Comparison of ENCODE assay signal across 24 cellular contexts in the genomic region with DNA sequence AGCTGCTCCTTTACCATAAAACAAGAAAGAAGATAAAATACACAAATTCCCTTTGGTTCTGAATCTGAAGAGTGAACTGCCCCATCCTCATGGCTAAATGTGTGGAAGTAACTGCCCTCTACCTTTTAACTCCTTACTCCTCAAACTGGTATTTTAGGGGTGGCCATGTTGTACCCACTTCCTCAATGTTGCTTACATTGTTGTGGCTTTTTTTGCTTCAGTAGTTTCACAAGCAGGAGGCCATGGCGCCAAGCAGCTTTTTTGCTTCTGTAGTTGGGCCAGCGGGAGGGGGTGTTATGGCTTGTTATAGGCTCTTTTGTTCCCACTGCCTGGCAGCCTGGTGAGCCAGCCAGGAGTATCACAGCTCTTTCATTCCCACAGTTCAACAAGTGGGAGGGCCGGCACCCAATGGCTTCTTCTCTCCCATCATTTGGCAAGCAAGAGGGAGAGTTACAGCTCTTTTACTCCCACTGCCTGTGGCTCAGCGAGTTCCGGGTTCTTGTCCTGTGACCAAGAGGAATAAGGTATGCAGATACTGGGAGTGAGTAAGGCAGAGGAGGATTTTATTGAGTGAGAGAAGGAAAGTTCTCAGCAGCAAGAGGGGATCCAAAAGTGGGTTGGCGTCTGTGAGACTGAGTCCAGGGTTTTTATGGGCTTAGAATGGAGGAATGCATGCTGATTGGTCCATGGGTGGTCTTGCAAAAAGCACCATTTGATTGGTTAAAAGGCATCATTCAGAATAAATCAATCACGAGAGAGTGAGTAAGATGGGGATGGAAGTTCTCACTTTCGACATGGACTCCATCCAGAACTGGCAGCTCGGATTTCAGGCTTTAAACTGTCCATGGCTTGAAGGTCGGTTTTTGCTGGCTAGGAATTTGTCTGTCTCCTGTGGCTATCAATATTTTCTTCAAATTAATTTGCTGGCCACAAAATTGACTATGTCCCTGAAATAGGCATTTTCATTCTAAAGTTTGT.
DNase-seq lines count a peak whose midpoint lies in the region; ATAC-seq and TF ChIP-seq lines count a peak whose summit lies in the region.
"Had no signal": no experiment of that assay in that cellular context is flagged by ENCODE, and none has a peak within 500 bp of the region (broad histone marks: within the 10 kb centered on the region; RNA-seq: fewer than 3 reads in every experiment).

No MANE protein-coding gene starts in this region.

- H3K27ac Mint-ChIP-seq in endodermal cell, result peak overlapping the region; percentile 53
- H3K27ac Mint-ChIP-seq in activated naive CD8-positive, alpha-beta T cell treated with anti-CD3 and anti-CD28 coated beads, Interleukin-2, amount 50 U/mL, for 24 hours, result no peak overlapping the region
- H3K27ac Mint-ChIP-seq: activated CD4-positive, alpha-beta T cell treated with anti-CD3 and anti-CD28 coated beads, Interleukin-2, amount 10 ng/mL, durations not matched to agents 7 days and 5 days; natural killer cell; T-helper 2 cell treated with Interferon-gamma antibody and Interleukin-4, amounts not matched to agents 5 μg/mL and 100 μg/mL, for 36 hours had no signal

- H3K9me3 ChIP-seq in endodermal cell (ENCODE audit: control insufficient read depth, low read length), result peaks cover 28% of the 10 kb centered on the region
- H3K9me3 ChIP-seq in uterus, result no peaks in the 10 kb centered on the region
- H3K9me3 ChIP-seq: gastrocnemius medialis, HAP-1, ovary, tibial nerve had no signal

- intact Hi-C loops in uterus (cut with DNase I; ENCODE audit: low total_unique reads), result no loop called here

- peak overlapping the region; percentile 38 for H3K4me3 Mint-ChIP-seq in endodermal cell
- H3K4me3 Mint-ChIP-seq in activated naive CD8-positive, alpha-beta T cell treated with anti-CD3 and anti-CD28 coated beads, Interleukin-2, amount 50 U/mL, for 24 hours, result no peak overlapping the region
- H3K4me3 Mint-ChIP-seq: activated CD4-positive, alpha-beta T cell treated with anti-CD3 and anti-CD28 coated beads, Interleukin-2, amount 10 ng/mL, durations not matched to agents 7 days and 5 days; activated T-cell treated with anti-CD3 and anti-CD28 coated beads, Interleukin-2, amount 50 U/mL, for 4 hours; central memory CD8-positive, alpha-beta T cell; natural killer cell; T-helper 2 cell treated with Interferon-gamma antibody and Interleukin-4, amounts not matched to agents 5 μg/mL and 100 μg/mL, for 36 hours had no signal

- 76 to 84% methylated on average over 5 to 10 of the region's 10 CpGs for WGBS in endodermal cell (ENCODE audit: insufficient coverage in 1 of 2, insufficient read length in 1 of 2), 2 experiments

- no peak for ATAC-seq in activated naive CD8-positive, alpha-beta T cell treated with anti-CD3 and anti-CD28 coated beads, Interleukin-2, amount 50 U/mL, for 24 hours
- ATAC-seq: activated T-cell treated with anti-CD3 and anti-CD28 coated beads, Interleukin-2, amount 50 U/mL, for 4 hours; gastrocnemius medialis; left lung; natural killer cell had no signal

- H3K27me3 ChIP-seq in endodermal cell (ENCODE audit: control insufficient read depth, insufficient read depth, low read length, poor library complexity, severe bottlenecking), result no peaks in the 10 kb centered on the region
- no peaks in the 10 kb centered on the region for H3K27me3 ChIP-seq in uterus
- H3K27me3 ChIP-seq: gastrocnemius medialis, left lung, ovary, tibial nerve had no signal

- H3K9ac ChIP-seq in endodermal cell (ENCODE audit: extremely low read depth, low read length, poor library complexity, severe bottlenecking), result no peak overlapping the region

- peak; percentile 11 for DNase-seq in SIG-M5 treated with dmso at 0.1 percent for 504 hours (lab: John Stamatoyannopoulos, UW; ENCODE audit: unreplicated experiment)
- no peak for DNase-seq in SIG-M5 (lab: John Stamatoyannopoulos, UW)
- DNase-seq in NB4 (ENCODE audit: low read depth), result peak; percentile 2
- peak; percentile 81 for DNase-seq in endodermal cell
- DNase-seq in uterus, result peak; percentile 22 to 31
- no peak for DNase-seq in mesenteric fat pad (ENCODE audit: low spot score)
- DNase-seq in stimulated activated CD4-positive, alpha-beta T cell treated with anti-CD3 and anti-CD28 coated beads, Interleukin-4, amount 100 ng/mL, for 1 hour, result no peak
- no peak for DNase-seq in activated naive CD8-positive, alpha-beta T cell treated with anti-CD3 and anti-CD28 coated beads, Interleukin-2, amount 50 U/mL, for 24 hours
- DNase-seq: activated CD4-positive, alpha-beta T cell treated with anti-CD3 and anti-CD28 coated beads, Interleukin-2, amount 10 ng/mL, durations not matched to agents 7 days and 5 days; activated T-cell treated with anti-CD3 and anti-CD28 coated beads, Interleukin-2, amount 50 U/mL, for 4 hours; AML-193; gastrocnemius medialis; KG1; left lung; natural killer cell; NCI-H187; NCI-H526 treated with DMSO at 0.1 percent for 48 hours; ovary; small intestine; stimulated activated CD4-positive, alpha-beta T cell treated with anti-CD3 and anti-CD28 coated beads, Interleukin-1b, Interleukin-23, amount 100 ng/mL, for 48 hours had no signal

- H3K4me3 ChIP-seq in NB4 (ENCODE audit: low read depth, low read length) (no peak overlapping the region), endodermal cell (ENCODE audit: low read length) (peak overlapping the region; percentile 65), uterus (no peak overlapping the region)
- H3K4me3 ChIP-seq: gastrocnemius medialis, HAP-1, left lung, ovary, tibial nerve had no signal

- no peaks in the 10 kb centered on the region for H3K9me3 Mint-ChIP-seq in endodermal cell
- no peaks in the 10 kb centered on the region for H3K9me3 Mint-ChIP-seq in activated naive CD8-positive, alpha-beta T cell treated with anti-CD3 and anti-CD28 coated beads, Interleukin-2, amount 50 U/mL, for 24 hours
- H3K9me3 Mint-ChIP-seq: activated CD4-positive, alpha-beta T cell treated with anti-CD3 and anti-CD28 coated beads, Interleukin-2, amount 10 ng/mL, durations not matched to agents 7 days and 5 days; activated T-cell treated with anti-CD3 and anti-CD28 coated beads, Interleukin-2, amount 50 U/mL, for 4 hours; central memory CD8-positive, alpha-beta T cell; natural killer cell; T-helper 2 cell treated with Interferon-gamma antibody and Interleukin-4, amounts not matched to agents 5 μg/mL and 100 μg/mL, for 36 hours had no signal

- no peaks in the 10 kb centered on the region for H3K27me3 Mint-ChIP-seq in endodermal cell (ENCODE audit: insufficient read depth)
- H3K27me3 Mint-ChIP-seq in activated naive CD8-positive, alpha-beta T cell treated with anti-CD3 and anti-CD28 coated beads, Interleukin-2, amount 50 U/mL, for 24 hours, result peaks cover 4% of the 10 kb centered on the region

- TF ChIP-seq CTCF in NB4 (IDR thresholded peaks at IDR 0.05; ENCODE audit: low read depth, low read length), result no peak
- TF ChIP-seq CTCF in endodermal cell (conservative IDR thresholded peaks at IDR 0.05), result no peak
- no peak for TF ChIP-seq CTCF in uterus (IDR thresholded peaks at IDR 0.05)

- H3K4me1 Mint-ChIP-seq in endodermal cell, result peaks cover 58% of the 10 kb centered on the region
- H3K4me1 Mint-ChIP-seq in activated naive CD8-positive, alpha-beta T cell treated with anti-CD3 and anti-CD28 coated beads, Interleukin-2, amount 50 U/mL, for 24 hours, result no peaks in the 10 kb centered on the region
- H3K4me1 Mint-ChIP-seq: activated CD4-positive, alpha-beta T cell treated with anti-CD3 and anti-CD28 coated beads, Interleukin-2, amount 10 ng/mL, durations not matched to agents 7 days and 5 days; central memory CD8-positive, alpha-beta T cell; natural killer cell had no signal

- H3K36me3 ChIP-seq in endodermal cell (ENCODE audit: control insufficient read depth, insufficient read depth, low read length) (no peaks in the 10 kb centered on the region), uterus (no peaks in the 10 kb centered on the region)
- H3K36me3 ChIP-seq: gastrocnemius medialis, HAP-1, left lung, ovary, tibial nerve had no signal

- no peaks in the 10 kb centered on the region for H3K36me3 Mint-ChIP-seq in endodermal cell (ENCODE audit: low read depth)
- no peaks in the 10 kb centered on the region for H3K36me3 Mint-ChIP-seq in activated naive CD8-positive, alpha-beta T cell treated with anti-CD3 and anti-CD28 coated beads, Interleukin-2, amount 50 U/mL, for 24 hours (ENCODE audit: low read depth)
- H3K36me3 Mint-ChIP-seq: natural killer cell had no signal

- TF ChIP-seq POLR2A in NB4 (IDR thresholded peaks at IDR 0.05; ENCODE audit: extremely low read depth, insufficient read length), result no peak
- no peak for TF ChIP-seq POLR2A in uterus (IDR thresholded peaks at IDR 0.05)

- H3K4me1 ChIP-seq in endodermal cell (ENCODE audit: control insufficient read depth, insufficient read depth, low read length) (no peaks in the 10 kb centered on the region), uterus (no peaks in the 10 kb centered on the region)
- H3K4me1 ChIP-seq: gastrocnemius medialis, HAP-1, left lung, tibial nerve had no signal

- H3K27ac ChIP-seq in endodermal cell (ENCODE audit: low read depth, low read length) (no peak overlapping the region), uterus (no peak overlapping the region)
- H3K27ac ChIP-seq: gastrocnemius medialis, left lung, ovary, tibial nerve had no signal

Comparison
In these comparisons a context has a peak if more than half of its experiments do, and no peak if none do; other contexts are left out.
1. DNase-seq: peak in SIG-M5 treated with dmso at 0.1 percent for 504 hours (single experiment), NB4 (single experiment), endodermal cell (single experiment) and uterus (2 of 2); none in SIG-M5 (single experiment), mesenteric fat pad (single experiment), stimulated activated CD4-positive, alpha-beta T cell treated with anti-CD3 and anti-CD28 coated beads, Interleukin-4, amount 100 ng/mL, for 1 hour (single experiment) and activated naive CD8-positive, alpha-beta T cell treated with anti-CD3 and anti-CD28 coated beads, Interleukin-2, amount 50 U/mL, for 24 hours (single experiment).